ENCODE assay signal across 8 cellular contexts in genomic region chr1:31335007-31335406, GRCh38. TPM values are rescaled to one million over a fixed set of nuclear protein-coding genes. Genes with fewer than 3 reads are reported as not detected.
DNase-seq lines count a peak whose midpoint lies in the region; ATAC-seq and TF ChIP-seq lines count a peak whose summit lies in the region.

No MANE protein-coding gene starts in this region.

- no peaks in the 10 kb centered on the region for H3K79me2 ChIP-seq in mesendoderm (ENCODE audit: control insufficient read depth, insufficient read depth, low read length)

- no peak overlapping the region for H3K9ac ChIP-seq in mesendoderm (ENCODE audit: low read length)

- no peak overlapping the region for H3K18ac ChIP-seq in mesendoderm (ENCODE audit: low read length)

- DNase-seq in H4 (ENCODE audit: low spot score) (peak; percentile 17), NCI-H526 treated with DMSO at 0.1 percent for 48 hours (lab: John Stamatoyannopoulos, UW) (peak; percentile 93), cardiac fibroblast (ENCODE audit: low read depth in 2 of 2) (peak; percentile 64 to 68), mesendoderm (peak; percentile 57), NCI-H187 treated with DMSO at 0.1 percent for 48 hours (lab: John Stamatoyannopoulos, UW) (no peak)
- DNase-seq in stimulated activated CD8-positive, alpha-beta memory T cell treated with anti-CD3 and anti-CD28 coated beads, Interleukin-4, amount 100 ng/mL, for 48 hours = no peak
- DNase-seq in activated T-cell treated with anti-CD3 and anti-CD28 coated beads, Interleukin-2, amount 50 U/mL, for 4 hours = no peak

- H3K4me3 ChIP-seq in cardiac fibroblast (replicated peaks in 1 of 2; ENCODE audit: low read depth in 2 of 2, low read length in 2 of 2) (no peak overlapping the region), mesendoderm (ENCODE audit: low read length) (no peak overlapping the region)

- no peak overlapping the region for H3K4ac ChIP-seq in mesendoderm (ENCODE audit: low read depth, low read length)

- no peak overlapping the region for H3K56ac ChIP-seq in mesendoderm (ENCODE audit: low read length)

- H3K79me1 ChIP-seq in mesendoderm (ENCODE audit: low read length) = no peaks in the 10 kb centered on the region

- H3K27ac ChIP-seq in C4-2B (no peak overlapping the region), mesendoderm (ENCODE audit: low read depth, low read length) (no peak overlapping the region)

- no peak for ATAC-seq in activated T-cell treated with anti-CD3 and anti-CD28 coated beads, Interleukin-2, amount 50 U/mL, for 4 hours

- no peak overlapping the region for H3K23ac ChIP-seq in mesendoderm (ENCODE audit: low read length)

- H2AK5ac ChIP-seq in mesendoderm (ENCODE audit: low read length) = no peak overlapping the region

- no peaks in the 10 kb centered on the region for H3K27me3 Mint-ChIP-seq in activated T-cell treated with anti-CD3 and anti-CD28 coated beads, Interleukin-2, amount 50 U/mL, for 4 hours (ENCODE audit: low read depth)

- no peaks in the 10 kb centered on the region for H3K9me3 Mint-ChIP-seq in activated T-cell treated with anti-CD3 and anti-CD28 coated beads, Interleukin-2, amount 50 U/mL, for 4 hours

- H4K8ac ChIP-seq in mesendoderm (ENCODE audit: low read depth, low read length) = no peak overlapping the region

- H3K4me3 Mint-ChIP-seq in activated T-cell treated with anti-CD3 and anti-CD28 coated beads, Interleukin-2, amount 50 U/mL, for 4 hours = no peak overlapping the region

- H3K36me3 Mint-ChIP-seq in activated T-cell treated with anti-CD3 and anti-CD28 coated beads, Interleukin-2, amount 50 U/mL, for 4 hours (ENCODE audit: insufficient read depth) = peaks cover 18% of the 10 kb centered on the region

- H3K36me3 ChIP-seq in mesendoderm (ENCODE audit: control insufficient read depth, insufficient read depth, low read length) = no peaks in the 10 kb centered on the region

- no peaks in the 10 kb centered on the region for H3K27me3 ChIP-seq in mesendoderm (ENCODE audit: insufficient read depth, low read length, poor library complexity)

- H3K4me1 Mint-ChIP-seq in activated T-cell treated with anti-CD3 and anti-CD28 coated beads, Interleukin-2, amount 50 U/mL, for 4 hours (ENCODE audit: low read depth) = no peaks in the 10 kb centered on the region

- H3K4me1 ChIP-seq in mesendoderm (ENCODE audit: control insufficient read depth, low read depth, low read length) = no peaks in the 10 kb centered on the region

- TF ChIP-seq CTCF in C4-2B (conservative IDR thresholded peaks at IDR 0.05) (peak; percentile 84), cardiac fibroblast (IDR thresholded peaks at IDR 0.05; ENCODE audit: low read depth, low read length) (peak; percentile 54)

- H3K4me2 ChIP-seq in mesendoderm (ENCODE audit: low read length) = no peak overlapping the region

- H2BK120ac ChIP-seq in mesendoderm (ENCODE audit: low read depth, low read length) = no peak overlapping the region

- no peak overlapping the region for H4K5ac ChIP-seq in mesendoderm (ENCODE audit: low read length)

- no peak overlapping the region for H2BK15ac ChIP-seq in mesendoderm (replicated peaks; ENCODE audit: low read depth)

- H2BK5ac ChIP-seq in mesendoderm (ENCODE audit: low read length) = no peak overlapping the region

RNA-seq across cellular contexts. Expression of gene FABP3, which starts 37.9 kb away (rescaled TPM):
- not detected in 2 replicates for total RNA-seq in H4 (2014; rRNA removed; shearing (Covaris generic))
- polyA plus RNA-seq in mesendoderm (2013, experiment 1 of 2) = 13.3 TPM
- 13.1 TPM for polyA plus RNA-seq in mesendoderm (2013, experiment 2 of 2)
- total RNA-seq in activated T-cell treated with anti-CD3 and anti-CD28 coated beads, Interleukin-2, amount 50 U/mL, for 4 hours = not detected

RNA-seq across cellular contexts. Expression of gene ZCCHC17, which starts 38.2 kb away (rescaled TPM):
- total RNA-seq in H4 (2014; rRNA removed; shearing (Covaris generic)) = 33.6 and 50.2 TPM in 2 replicates
- 72.4 TPM for polyA plus RNA-seq in mesendoderm (2013, experiment 1 of 2)
- 73.0 TPM for polyA plus RNA-seq in mesendoderm (2013, experiment 2 of 2)
- total RNA-seq in activated T-cell treated with anti-CD3 and anti-CD28 coated beads, Interleukin-2, amount 50 U/mL, for 4 hours = 10 to 100 TPM; 22.8 to 27.9 (median 25.6) TPM

RNA-seq across cellular contexts. Expression of gene SNRNP40, which starts 38.4 kb away (rescaled TPM):
- total RNA-seq in H4 (2014; rRNA removed; shearing (Covaris generic)) = 134 and 141 TPM in 2 replicates
- 72.7 TPM for polyA plus RNA-seq in mesendoderm (2013, experiment 1 of 2)
- 73.0 TPM for polyA plus RNA-seq in mesendoderm (2013, experiment 2 of 2)
- 100 to 1,000 TPM; 133 to 150 (median 137) TPM for total RNA-seq in activated T-cell treated with anti-CD3 and anti-CD28 coated beads, Interleukin-2, amount 50 U/mL, for 4 hours

Comparison
In these comparisons a context has a peak if more than half of its experiments do, and no peak if none do; other contexts are left out.
1. DNase-seq: peak in H4 (single experiment), NCI-H526 treated with DMSO at 0.1 percent for 48 hours (single experiment), cardiac fibroblast (2 of 2) and mesendoderm (single experiment); none in NCI-H187 treated with DMSO at 0.1 percent for 48 hours (single experiment), stimulated activated CD8-positive, alpha-beta memory T cell treated with anti-CD3 and anti-CD28 coated beads, Interleukin-4, amount 100 ng/mL, for 48 hours (single experiment) and activated T-cell treated with anti-CD3 and anti-CD28 coated beads, Interleukin-2, amount 50 U/mL, for 4 hours (single experiment).